23 cellular contexts compared by ENCODE assay signal in the genomic region with DNA sequence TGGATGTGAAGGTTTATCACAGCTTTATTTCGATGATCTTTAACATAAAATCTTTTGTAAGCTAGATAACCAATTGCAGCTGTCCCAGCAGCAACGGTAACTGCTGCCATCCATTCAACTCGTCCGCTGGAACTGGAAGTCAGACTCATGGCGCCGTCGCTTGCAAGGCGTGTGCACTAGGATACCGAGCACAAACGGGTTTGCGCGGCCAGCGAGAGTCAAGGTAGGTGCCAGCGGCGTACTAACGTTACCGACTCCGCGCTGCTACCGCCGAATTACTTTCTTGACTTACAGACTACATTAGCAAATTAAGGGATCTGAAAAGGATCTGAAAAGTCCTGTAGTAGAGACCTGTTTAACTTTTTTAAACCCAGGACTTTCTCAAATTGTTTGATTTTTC. TPM values are rescaled to one million over a fixed set of nuclear protein-coding genes. Genes with fewer than 3 reads are reported as not detected.
DNase-seq lines count a peak whose midpoint lies in the region; ATAC-seq and TF ChIP-seq lines count a peak whose summit lies in the region.
"Had no signal": no experiment of that assay in that cellular context is flagged by ENCODE, and none has a peak within 500 bp of the region (broad histone marks: within the 10 kb centered on the region; RNA-seq: fewer than 3 reads in every experiment).

No MANE protein-coding gene starts in this region.

- CTCF ChIA-PET in activated naive CD4-positive, alpha-beta T cell treated with anti-CD3 and anti-CD28 coated beads, Interleukin-2, amount 10 ng/mL, durations not matched to agents 7 days and 5 days (lab: Charles Lee), result no interaction called here

- H3K9me3 Mint-ChIP-seq in effector memory CD8-positive, alpha-beta T cell, result peaks cover 0 to 2% of the 10 kb centered on the region in 2 donors
- no peaks in the 10 kb centered on the region for H3K9me3 Mint-ChIP-seq in activated naive CD4-positive, alpha-beta T cell treated with anti-CD3 and anti-CD28 coated beads, Interleukin-2, amount 10 ng/mL, durations not matched to agents 7 days and 5 days
- H3K9me3 Mint-ChIP-seq: CD8-positive, alpha-beta T cell had no signal

- H3K9me3 ChIP-seq in testis, result no peaks in the 10 kb centered on the region
- H3K9me3 ChIP-seq: A549, Caco-2 had no signal

- WGBS in testis, 2 donors, result 55 to 81% methylated on average over 21 of the region's 21 CpGs

- no peak overlapping the region for H3K27ac Mint-ChIP-seq in effector memory CD8-positive, alpha-beta T cell
- H3K27ac Mint-ChIP-seq in activated naive CD4-positive, alpha-beta T cell treated with anti-CD3 and anti-CD28 coated beads, Interleukin-2, amount 10 ng/mL, durations not matched to agents 7 days and 5 days, result no peak overlapping the region
- H3K27ac Mint-ChIP-seq: B cell; CD4-positive, alpha-beta T cell; CD8-positive, alpha-beta T cell had no signal

- H3K27me3 ChIP-seq in testis, result no peaks in the 10 kb centered on the region
- H3K27me3 ChIP-seq: BLaER1 treated with 17β-estradiol and CSF1 and Interleukin-3, amounts not matched to agents 10 nM and 100 nM had no signal

- intact Hi-C loops in testis (cut with DNase I; ENCODE audit: low total_unique reads), result no loop called here

- no peaks in the 10 kb centered on the region for H3K36me3 ChIP-seq in testis (ENCODE audit: low read depth, missing control alignments)
- H3K36me3 ChIP-seq: BLaER1 treated with 17β-estradiol and CSF1 and Interleukin-3, amounts not matched to agents 10 nM and 100 nM had no signal

- no peaks in the 10 kb centered on the region for H3K4me1 ChIP-seq in testis
- H3K4me1 ChIP-seq: A549, Caco-2 had no signal

- H3K27me3 Mint-ChIP-seq in effector memory CD8-positive, alpha-beta T cell, result no peaks in the 10 kb centered on the region
- H3K27me3 Mint-ChIP-seq in activated naive CD4-positive, alpha-beta T cell treated with anti-CD3 and anti-CD28 coated beads, Interleukin-2, amount 10 ng/mL, durations not matched to agents 7 days and 5 days, result no peaks in the 10 kb centered on the region

- no peak for TF ChIP-seq CTCF in testis (IDR thresholded peaks at IDR 0.05)

- no peak overlapping the region for H3K4me3 Mint-ChIP-seq in effector memory CD8-positive, alpha-beta T cell
- H3K4me3 Mint-ChIP-seq in activated naive CD4-positive, alpha-beta T cell treated with anti-CD3 and anti-CD28 coated beads, Interleukin-2, amount 10 ng/mL, durations not matched to agents 7 days and 5 days, result no peak overlapping the region
- H3K4me3 Mint-ChIP-seq: B cell; CD4-positive, alpha-beta T cell; CD8-positive, alpha-beta T cell had no signal

- H3K27ac ChIP-seq in testis, result no peak overlapping the region
- H3K27ac ChIP-seq: 22Rv1; A549; BLaER1 treated with 17β-estradiol and CSF1 and Interleukin-3, amounts not matched to agents 10 nM and 100 nM; C4-2B had no signal

- H3K36me3 Mint-ChIP-seq in effector memory CD8-positive, alpha-beta T cell (ENCODE audit: insufficient read depth), result no peaks in the 10 kb centered on the region
- no peaks in the 10 kb centered on the region for H3K36me3 Mint-ChIP-seq in activated naive CD4-positive, alpha-beta T cell treated with anti-CD3 and anti-CD28 coated beads, Interleukin-2, amount 10 ng/mL, durations not matched to agents 7 days and 5 days
- H3K36me3 Mint-ChIP-seq: CD8-positive, alpha-beta T cell had no signal

- TF ChIP-seq POLR2A in testis (IDR thresholded peaks at IDR 0.05), result no peak

- no peaks in the 10 kb centered on the region for H3K4me1 Mint-ChIP-seq in effector memory CD8-positive, alpha-beta T cell (ENCODE audit: low read depth in 2 of 2)
- H3K4me1 Mint-ChIP-seq in activated naive CD4-positive, alpha-beta T cell treated with anti-CD3 and anti-CD28 coated beads, Interleukin-2, amount 10 ng/mL, durations not matched to agents 7 days and 5 days, result no peaks in the 10 kb centered on the region
- H3K4me1 Mint-ChIP-seq: B cell had no signal

- H3K4me3 ChIP-seq in testis, result no peak overlapping the region
- H3K4me3 ChIP-seq: A549; BLaER1 treated with 17β-estradiol and CSF1 and Interleukin-3, amounts not matched to agents 10 nM and 100 nM; GM12878 had no signal

- DNase-seq in NCI-H748 (lab: John Stamatoyannopoulos, UW; ENCODE audit: unreplicated experiment) (peak; percentile 12), NCI-H748 treated with DMSO at 0.1 percent for 48 hours (lab: John Stamatoyannopoulos, UW) (no peak), testis (peak; percentile 20), middle frontal gyrus (ENCODE audit: extremely low spot score, low spot score) (no peak)
- DNase-seq in effector memory CD8-positive, alpha-beta T cell, result no peak
- no peak for DNase-seq in activated naive CD4-positive, alpha-beta T cell treated with anti-CD3 and anti-CD28 coated beads, Interleukin-2, amount 10 ng/mL, durations not matched to agents 7 days and 5 days
- DNase-seq: AML-193; Caco-2; CD4-positive, alpha-beta T cell; CD8-positive, alpha-beta T cell; DMS 273 treated with DMSO at 0.1 percent for 48 hours; DMS153; DMS53; DMS79; DND-41; EL; GDM1 had no signal

- ATAC-seq in effector memory CD8-positive, alpha-beta T cell (replicated peaks), result peak; percentile 36
- ATAC-seq: CD8-positive, alpha-beta T cell; GM12878 had no signal

RNA-seq across cellular contexts. Expression of a gene that starts 47.4 kb away (rescaled TPM):
- total RNA-seq in testis, result 10 to 100 TPM in 1 of 2 donors, 1 to 10 TPM in 1; 7.9 to 11.5 TPM
- polyA plus RNA-seq in testis (ENCODE audit: insufficient read depth, low read depth, low replicate concordance), result 16.5 TPM
- total RNA-seq: CD4-positive, alpha-beta T cell had no signal

Comparison
In these comparisons a context has a peak if more than half of its experiments do, and no peak if none do; other contexts are left out.
1. DNase-seq: peak in NCI-H748 (single experiment) and testis (single experiment); none in NCI-H748 treated with DMSO at 0.1 percent for 48 hours (single experiment), effector memory CD8-positive, alpha-beta T cell (0 of 3), activated naive CD4-positive, alpha-beta T cell treated with anti-CD3 and anti-CD28 coated beads, Interleukin-2, amount 10 ng/mL, durations not matched to agents 7 days and 5 days (single experiment) and middle frontal gyrus (single experiment).